Comparison of ENCODE assay signal across 1 cellular context in genomic region chr15:74872702-74873035, GRCh38.
A peak's percentile ranks its signal among the peaks of the same experiment; 100 is the strongest.
TF ChIP-seq lines count a peak whose summit lies in the region.

No MANE protein-coding gene starts in this region.

TF ChIP-seq in H1, 55 proteins besides CTCF, POLR2A, EP300 and RAD21:
- TF ChIP-seq USF2 (IDR thresholded peaks at IDR 0.05; ENCODE audit: low read length) (no peak), SAP30 (IDR thresholded peaks at IDR 0.05; ENCODE audit: insufficient read depth, insufficient replicate concordance, low read length) (peak; percentile 72), TAF1 (IDR thresholded peaks at IDR 0.05; ENCODE audit: low read depth, low read length) (0 out of 2 replicates have a peak, but pooled peaks have one; percentile 12)
